In the genomic region with DNA sequence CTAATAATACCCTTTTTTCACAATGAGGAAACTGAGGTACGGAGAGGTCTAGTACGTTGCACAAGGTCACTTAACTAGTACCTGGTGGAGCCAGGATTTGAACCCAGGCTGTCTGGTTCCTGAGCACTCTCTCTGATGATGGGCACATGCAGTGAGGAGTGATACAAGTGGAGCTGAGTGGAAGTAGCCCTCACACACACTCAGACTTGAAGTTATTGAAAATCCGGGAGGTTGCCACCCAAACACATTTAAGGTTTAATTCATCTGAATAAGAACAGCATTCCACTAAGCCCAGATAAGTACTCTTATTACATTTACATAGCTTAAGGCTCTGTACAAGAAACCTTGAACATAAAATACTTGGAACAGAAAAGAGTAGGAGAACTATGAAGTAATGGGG, we compare ENCODE assay signal across 24 cellular contexts. TPM values are rescaled to one million over a fixed set of nuclear protein-coding genes. Genes with fewer than 3 reads are reported as not detected.
DNase-seq lines count a peak whose midpoint lies in the region; ATAC-seq, FAIRE-seq and TF ChIP-seq lines count a peak whose summit lies in the region.
"Had no signal": no experiment of that assay in that cellular context is flagged by ENCODE, and none has a peak within 500 bp of the region (broad histone marks: within the 10 kb centered on the region; RNA-seq: fewer than 3 reads in every experiment).

No MANE protein-coding gene starts in this region.

- POLR2A ChIA-PET in activated naive CD8-positive, alpha-beta T cell treated with anti-CD3 and anti-CD28 coated beads, Interleukin-2, amount 10 ng/mL, durations not matched to agents 7 days and 5 days (lab: Charles Lee): interaction anchor here (0.6 to 17.3 kb wide), 8 partner anchors 9 to 495 kb away, joined by 3 to 543 read pairs (median 8); no protein-coding TSS in a partner anchor

- H3K36me3 Mint-ChIP-seq in activated naive CD8-positive, alpha-beta T cell treated with anti-CD3 and anti-CD28 coated beads, Interleukin-2, amount 10 ng/mL, durations not matched to agents 7 days and 5 days: peaks cover 56% of the 10 kb centered on the region

- H2AFZ ChIP-seq in Loucy (ENCODE audit: low read length): no peak overlapping the region
- H2AFZ ChIP-seq: GM23248 had no signal

- no peaks in the 10 kb centered on the region for H3K9me3 ChIP-seq in Loucy (ENCODE audit: insufficient read depth, low read depth, low read length)
- H3K9me3 ChIP-seq in small intestine (ENCODE audit: control insufficient read depth, low read depth): no peaks in the 10 kb centered on the region
- H3K9me3 ChIP-seq in prostate gland: no peaks in the 10 kb centered on the region
- H3K9me3 ChIP-seq: heart right ventricle, pancreas, right lobe of liver had no signal

- peak overlapping the region; percentile 96 for H3K27ac Mint-ChIP-seq in activated naive CD8-positive, alpha-beta T cell treated with anti-CD3 and anti-CD28 coated beads, Interleukin-2, amount 10 ng/mL, durations not matched to agents 7 days and 5 days

- H4K20me1 ChIP-seq in Loucy (ENCODE audit: insufficient read depth, low read length, poor library complexity, severe bottlenecking): peaks cover 34% of the 10 kb centered on the region

- peaks cover under 1% of the 10 kb centered on the region; the same call in 1 of the 2 replicates for H3F3A ChIP-seq in Loucy (ENCODE audit: low read depth)

- peaks cover 36% of the 10 kb centered on the region for H3K4me1 Mint-ChIP-seq in activated naive CD8-positive, alpha-beta T cell treated with anti-CD3 and anti-CD28 coated beads, Interleukin-2, amount 10 ng/mL, durations not matched to agents 7 days and 5 days

- peaks cover 98% of the 10 kb centered on the region for H3K79me2 ChIP-seq in Loucy (ENCODE audit: insufficient read depth, low read length)

- H3K4me3 ChIP-seq in Loucy (ENCODE audit: low read length, poor library complexity, severe bottlenecking) (peak overlapping the region; percentile 76), small intestine (ENCODE audit: low read depth in 1 of 2, low read length in 2 of 2) (peak overlapping the region in 1 of 2 donors; percentile 27), prostate gland (no peak overlapping the region)
- H3K4me3 ChIP-seq: GM23248, pancreas, right lobe of liver had no signal

- H3K27me3 Mint-ChIP-seq in activated naive CD8-positive, alpha-beta T cell treated with anti-CD3 and anti-CD28 coated beads, Interleukin-2, amount 10 ng/mL, durations not matched to agents 7 days and 5 days: no peaks in the 10 kb centered on the region

- TF ChIP-seq CTCF in Loucy (conservative IDR thresholded peaks at IDR 0.05; ENCODE audit: low read length): no peak
- TF ChIP-seq CTCF in prostate gland (IDR thresholded peaks at IDR 0.05): no peak

- DNase-seq in DMS79 treated with DMSO at 0.1 percent for 48 hours (lab: John Stamatoyannopoulos, UW) (peak; percentile 7), DMS79 (lab: John Stamatoyannopoulos, UW) (no peak), small intestine (no peak), MV-4-11 (lab: John Stamatoyannopoulos, UW) (no peak), prostate gland (ENCODE audit: low spot score) (no peak), mucosa of gallbladder (ENCODE audit: low spot score) (no peak)
- DNase-seq in activated naive CD8-positive, alpha-beta T cell treated with anti-CD3 and anti-CD28 coated beads, Interleukin-2, amount 10 ng/mL, durations not matched to agents 7 days and 5 days: no peak
- DNase-seq: activated CD4-positive, alpha-beta T cell treated with anti-CD3 and anti-CD28 coated beads, Interleukin-2, amount 50 U/mL, for 4 hours; activated effector memory CD4-positive, alpha-beta T cell treated with Interleukin-2 at 50 U/mL for 16 hours; AML-193; Calu3; GM23248; heart right ventricle; KBM-7; NCI-H2107; NCI-H526; pancreas; right lobe of liver; stimulated activated naive CD4-positive, alpha-beta T cell; SW 1271; trophoblast cell had no signal

- WGBS in small intestine, 3 donors: 61 to 81% (median 77%) methylated on average over 3 of the region's 3 CpGs
- WGBS in prostate gland: 93% methylated on average over 3 of the region's 3 CpGs

- ATAC-seq in activated naive CD8-positive, alpha-beta T cell treated with anti-CD3 and anti-CD28 coated beads, Interleukin-2, amount 10 ng/mL, durations not matched to agents 7 days and 5 days (ENCODE audit: low read depth): no peak
- ATAC-seq: heart right ventricle, pancreas, right lobe of liver had no signal

- intact Hi-C loops in prostate gland (cut with DNase I): no loop called here

- no peak for FAIRE-seq in small intestine (lab: Jason Lieb, UNC)
- FAIRE-seq: pancreas had no signal

- peak overlapping the region; percentile 99 for H3K4me3 Mint-ChIP-seq in activated naive CD8-positive, alpha-beta T cell treated with anti-CD3 and anti-CD28 coated beads, Interleukin-2, amount 10 ng/mL, durations not matched to agents 7 days and 5 days

- no peaks in the 10 kb centered on the region for H3K9me3 Mint-ChIP-seq in activated naive CD8-positive, alpha-beta T cell treated with anti-CD3 and anti-CD28 coated beads, Interleukin-2, amount 10 ng/mL, durations not matched to agents 7 days and 5 days

- peak overlapping the region; percentile 96 for H3K9ac ChIP-seq in Loucy (ENCODE audit: low read depth, low read length, poor library complexity, severe bottlenecking)
- H3K9ac ChIP-seq: GM23248 had no signal

- no peaks in the 10 kb centered on the region for H3K36me3 ChIP-seq in Loucy (ENCODE audit: insufficient read depth, low read length)
- no peaks in the 10 kb centered on the region for H3K36me3 ChIP-seq in small intestine (ENCODE audit: control insufficient read depth in 2 of 2, insufficient read depth in 2 of 2, low read length in 2 of 2)
- H3K36me3 ChIP-seq in prostate gland: no peaks in the 10 kb centered on the region
- H3K36me3 ChIP-seq: heart right ventricle, pancreas, right lobe of liver had no signal

- TF ChIP-seq POLR2A in prostate gland (IDR thresholded peaks at IDR 0.05): no peak

- no peaks in the 10 kb centered on the region for H3K9me2 ChIP-seq in Loucy (replicated peaks; ENCODE audit: low read depth, low read length)

- no peaks in the 10 kb centered on the region for H3K27me3 ChIP-seq in Loucy (ENCODE audit: insufficient read depth, low read length, poor library complexity, severe bottlenecking)
- no peaks in the 10 kb centered on the region for H3K27me3 ChIP-seq in small intestine (ENCODE audit: control insufficient read depth in 2 of 2, insufficient read depth in 2 of 2, low read length in 2 of 2)
- H3K27me3 ChIP-seq in prostate gland (replicated peaks; ENCODE audit: insufficient read depth): no peaks in the 10 kb centered on the region
- H3K27me3 ChIP-seq: pancreas, right lobe of liver had no signal

- H3K4me2 ChIP-seq in Loucy (ENCODE audit: low read depth, low read length, poor library complexity, severe bottlenecking): peak overlapping the region; percentile 94

- peak overlapping the region; percentile 10 to 51 for H3K27ac ChIP-seq in small intestine (ENCODE audit: low read depth in 1 of 2, low read length in 1 of 2)
- no peak overlapping the region for H3K27ac ChIP-seq in prostate gland
- H3K27ac ChIP-seq: 22Rv1, GM23248, pancreas, right lobe of liver had no signal

- H3K4me1 ChIP-seq in Loucy (ENCODE audit: insufficient read depth, low read length, poor library complexity, severe bottlenecking): peaks cover 67% of the 10 kb centered on the region
- H3K4me1 ChIP-seq in small intestine (ENCODE audit: control insufficient read depth in 2 of 2, insufficient read depth in 1 of 2, low read depth in 1 of 2, low read length in 1 of 2): no peaks in the 10 kb centered on the region
- H3K4me1 ChIP-seq in prostate gland (replicated peaks): no peaks in the 10 kb centered on the region
- H3K4me1 ChIP-seq: pancreas, right lobe of liver had no signal

RNA-seq across cellular contexts. Expression of a gene that starts 4.8 kb away (rescaled TPM):
- 100 to 1,000 TPM; 263 to 266 TPM for total RNA-seq in activated naive CD8-positive, alpha-beta T cell treated with anti-CD3 and anti-CD28 coated beads, Interleukin-2, amount 10 ng/mL, durations not matched to agents 7 days and 5 days
- 1 to 10 TPM; 2.0 to 3.4 (median 2.7) TPM for polyA plus RNA-seq in small intestine
- 1 to 10 TPM in 1 of 2 donors, under 1 TPM in 1; 0.91 to 2.2 TPM for total RNA-seq in prostate gland
- total RNA-seq in mucosa of gallbladder: 9.8 TPM
- total RNA-seq: Calu3, GM23248 had no signal
- polyA plus RNA-seq: GM23248 had no signal

RNA-seq across cellular contexts. Expression of a gene that starts 12.1 kb away (rescaled TPM):
- under 1 TPM; 0.11 to 0.34 TPM for total RNA-seq in activated naive CD8-positive, alpha-beta T cell treated with anti-CD3 and anti-CD28 coated beads, Interleukin-2, amount 10 ng/mL, durations not matched to agents 7 days and 5 days
- polyA plus RNA-seq in small intestine: under 1 TPM in 1 of 3 donors, not detected in 2; 0.01 TPM
- 1 to 10 TPM in 1 of 2 donors, under 1 TPM in 1; 0.09 to 5.1 TPM for total RNA-seq in prostate gland
- 0.09 TPM for total RNA-seq in mucosa of gallbladder
- total RNA-seq: Calu3, GM23248, liver, pancreas, right lobe of liver had no signal
- polyA plus RNA-seq: GM23248, heart right ventricle, liver had no signal

RNA-seq across cellular contexts. Expression of a gene that starts 54.5 kb away (rescaled TPM):
- total RNA-seq in activated naive CD8-positive, alpha-beta T cell treated with anti-CD3 and anti-CD28 coated beads, Interleukin-2, amount 10 ng/mL, durations not matched to agents 7 days and 5 days: 1 to 10 TPM; 8.5 to 9.1 TPM
- polyA plus RNA-seq in small intestine: under 1 TPM in 2 of 3 donors, not detected in 1; 0.04 to 0.54 TPM
- not detected for total RNA-seq in prostate gland
- 0.66 TPM for total RNA-seq in mucosa of gallbladder
- total RNA-seq: Calu3, GM23248, heart right ventricle had no signal
- polyA plus RNA-seq: GM23248, heart right ventricle, liver, pancreas had no signal

Comparison
In these comparisons a context has a peak if more than half of its experiments do, and no peak if none do; other contexts are left out.
1. H3K27ac ChIP-seq: peak in small intestine (2 of 2); none in prostate gland (0 of 2).
2. RNA of a gene that starts 4.8 kb away (total RNA-seq): 263 to 266 TPM in activated naive CD8-positive, alpha-beta T cell treated with anti-CD3 and anti-CD28 coated beads, Interleukin-2, amount 10 ng/mL, durations not matched to agents 7 days and 5 days; 9.8 TPM in mucosa of gallbladder (single experiment) and 0.91 to 2.2 TPM in prostate gland; every median in the first group is over 10 times any median in the second.